In genomic region chr4:102842367-102842766, GRCh38 we compare ENCODE assay signal across 23 cellular contexts.
"Had no signal": no experiment of that assay in that cellular context is flagged by ENCODE, and none has a peak within 500 bp of the region (broad histone marks: within the 10 kb centered on the region; RNA-seq: fewer than 3 reads in every experiment).

No MANE protein-coding gene starts in this region.

- ATAC-seq: activated naive CD8-positive, alpha-beta T cell treated with anti-CD3 and anti-CD28 coated beads, Interleukin-2, amount 50 U/mL, for 24 hours; left lobe of liver; sciatic nerve; stimulated activated effector memory CD8-positive, alpha-beta T cell treated with anti-CD3 and anti-CD28 coated beads, Interleukin-12 subunit alpha, Interleukin-12 subunit beta, amount 100 ng/mL, for 72 hours; upper lobe of right lung; WTC11 had no signal

- H3K36me3 Mint-ChIP-seq: stimulated activated effector memory CD8-positive, alpha-beta T cell treated with anti-CD3 and anti-CD28 coated beads, Interleukin-12 subunit alpha, Interleukin-12 subunit beta, amount 100 ng/mL, for 72 hours; WTC11 had no signal

- H3K9me3 Mint-ChIP-seq: activated naive CD4-positive, alpha-beta T cell treated with anti-CD3 and anti-CD28 coated beads for 36 hours; activated naive CD8-positive, alpha-beta T cell treated with anti-CD3 and anti-CD28 coated beads, Interleukin-2, amount 50 U/mL, for 24 hours; activated T-cell treated with anti-CD3 and anti-CD28 coated beads, Interleukin-2, amount 50 U/mL, for 72 hours; dendritic cell treated with granulocyte-macrophage colony-stimulating factor and Interleukin-4, amounts not matched to agents 40 ng/mL and 50 ng/mL, for 4 days; stimulated activated effector memory CD8-positive, alpha-beta T cell treated with anti-CD3 and anti-CD28 coated beads, Interleukin-12 subunit alpha, Interleukin-12 subunit beta, amount 100 ng/mL, for 72 hours; WTC11 had no signal

- DNase-seq: activated CD4-positive, alpha-beta T cell treated with anti-CD3 and anti-CD28 coated beads for 1 hour; activated CD4-positive, alpha-beta T cell treated with anti-CD3 and anti-CD28 coated beads, Interleukin-2, amount 50 U/mL, for 1 hour; activated effector memory CD4-positive, alpha-beta T cell treated with Interleukin-2 at 50 U/mL for 16 hours; activated naive CD4-positive, alpha-beta T cell treated with anti-CD3 and anti-CD28 coated beads for 36 hours; activated naive CD8-positive, alpha-beta T cell treated with anti-CD3 and anti-CD28 coated beads, Interleukin-2, amount 50 U/mL, for 24 hours; activated T-cell treated with anti-CD3 and anti-CD28 coated beads for 4 hours; activated T-cell treated with anti-CD3 and anti-CD28 coated beads, Interleukin-2, amount 50 U/mL, for 72 hours; amygdala; caudate nucleus; effector CD4-positive, alpha-beta T cell; foreskin keratinocyte; kidney glomerular epithelial cell; ovary; stimulated activated CD4-positive, alpha-beta T cell treated with anti-CD3 and anti-CD28 coated beads, Interleukin-12 subunit alpha, Interleukin-12 subunit beta, amount 100 ng/mL, for 4 hours; stimulated activated CD4-positive, alpha-beta T cell treated with anti-CD3 and anti-CD28 coated beads, Interleukin-4, amount 100 ng/mL, for 1 hour; tibial artery; upper lobe of right lung had no signal

- H3K4me1 Mint-ChIP-seq: WTC11 had no signal

- H3K27ac Mint-ChIP-seq: activated naive CD4-positive, alpha-beta T cell treated with anti-CD3 and anti-CD28 coated beads for 36 hours; activated naive CD8-positive, alpha-beta T cell treated with anti-CD3 and anti-CD28 coated beads, Interleukin-2, amount 50 U/mL, for 24 hours; activated T-cell treated with anti-CD3 and anti-CD28 coated beads, Interleukin-2, amount 50 U/mL, for 72 hours; dendritic cell treated with granulocyte-macrophage colony-stimulating factor and Interleukin-4, amounts not matched to agents 40 ng/mL and 50 ng/mL, for 4 days; progenitor cell of endocrine pancreas; stimulated activated effector memory CD8-positive, alpha-beta T cell treated with anti-CD3 and anti-CD28 coated beads, Interleukin-12 subunit alpha, Interleukin-12 subunit beta, amount 100 ng/mL, for 72 hours; WTC11 had no signal

- H3K4me3 Mint-ChIP-seq: activated naive CD4-positive, alpha-beta T cell treated with anti-CD3 and anti-CD28 coated beads for 36 hours; activated naive CD8-positive, alpha-beta T cell treated with anti-CD3 and anti-CD28 coated beads, Interleukin-2, amount 50 U/mL, for 24 hours; activated T-cell treated with anti-CD3 and anti-CD28 coated beads, Interleukin-2, amount 50 U/mL, for 72 hours; dendritic cell treated with granulocyte-macrophage colony-stimulating factor and Interleukin-4, amounts not matched to agents 40 ng/mL and 50 ng/mL, for 4 days; stimulated activated effector memory CD8-positive, alpha-beta T cell treated with anti-CD3 and anti-CD28 coated beads, Interleukin-12 subunit alpha, Interleukin-12 subunit beta, amount 100 ng/mL, for 72 hours; WTC11 had no signal

- H3K27me3 Mint-ChIP-seq: activated naive CD8-positive, alpha-beta T cell treated with anti-CD3 and anti-CD28 coated beads, Interleukin-2, amount 50 U/mL, for 24 hours; dendritic cell treated with granulocyte-macrophage colony-stimulating factor and Interleukin-4, amounts not matched to agents 40 ng/mL and 50 ng/mL, for 4 days; progenitor cell of endocrine pancreas had no signal
